ENCODE assay signal across 12 cellular contexts in genomic region chr2:85712849-85713612, GRCh38. TPM values are rescaled to one million over a fixed set of nuclear protein-coding genes. Genes with fewer than 3 reads are reported as not detected.
DNase-seq lines count a peak whose midpoint lies in the region; ATAC-seq and TF ChIP-seq lines count a peak whose summit lies in the region.
"Had no signal": no experiment of that assay in that cellular context is flagged by ENCODE, and none has a peak within 500 bp of the region (broad histone marks: within the 10 kb centered on the region; RNA-seq: fewer than 3 reads in every experiment).

No MANE protein-coding gene starts in this region.

- H3K36me3 ChIP-seq in PC-3 (ENCODE audit: low read depth, low read length) (no peaks in the 10 kb centered on the region), left lung (no peaks in the 10 kb centered on the region), suprapubic skin (no peaks in the 10 kb centered on the region), colonic mucosa (no peaks in the 10 kb centered on the region)

- H3K27me3 ChIP-seq in PC-3 (ENCODE audit: low read length), result no peaks in the 10 kb centered on the region
- no peaks in the 10 kb centered on the region for H3K27me3 ChIP-seq in left lung
- no peaks in the 10 kb centered on the region for H3K27me3 ChIP-seq in suprapubic skin
- no peaks in the 10 kb centered on the region for H3K27me3 ChIP-seq in colonic mucosa

- intact Hi-C loops in PC-3 (cut with micrococcal nuclease) (no loop called here), left lung (cut with DNase I) (loop anchor here in 1 of 2 donors (5.0 kb wide), 1 partner anchor 46 kb away; the partner anchor contains the start of gene SFTPB), colonic mucosa (cut with DNase I) (no loop called here)

- H3K4me3 ChIP-seq in PC-3 (ENCODE audit: low read length) (no peak overlapping the region), left lung (peak overlapping the region in 1 of 2 donors; percentile 34), suprapubic skin (no peak overlapping the region), colonic mucosa (no peak overlapping the region)
- H3K4me3 ChIP-seq: K562, smooth muscle cell had no signal

- H3K4me2 ChIP-seq in PC-3 (ENCODE audit: low read length), result peak overlapping the region; percentile 2; the same call in 1 of the 2 replicates
- H3K4me2 ChIP-seq: smooth muscle cell had no signal

- POLR2A ChIA-PET in PC-3 (lab: Charles Lee; ENCODE audit: unreplicated experiment), result no interaction called here

- no peaks in the 10 kb centered on the region for H3K79me2 ChIP-seq in PC-3 (ENCODE audit: low read length)

- no peak for TF ChIP-seq EP300 in suprapubic skin (IDR thresholded peaks at IDR 0.05)

- H3F3A ChIP-seq in PC-3 (ENCODE audit: low read length, unreplicated experiment), result no peaks in the 10 kb centered on the region

- CTCF ChIA-PET in PC-3 (lab: Charles Lee), result interaction anchor here (0.6 kb wide), 1 partner anchor 97 kb away, joined by 3 read pairs; no protein-coding TSS in a partner anchor

- no peak overlapping the region for H2AFZ ChIP-seq in PC-3 (ENCODE audit: low read length)

- H3K4me1 ChIP-seq in PC-3 (ENCODE audit: insufficient read depth, low read length) (peaks cover 11% of the 10 kb centered on the region; the same call in 1 of the 2 replicates), left lung (peaks cover 48 to 96% of the 10 kb centered on the region in 2 donors), suprapubic skin (peaks cover 57% of the 10 kb centered on the region), colonic mucosa (no peaks in the 10 kb centered on the region)

- no TSS peak for BruUV-seq in PC-3 (replicated peaks; lab: Mats Ljungman, UMichigan)

- no peaks in the 10 kb centered on the region for H4K20me1 ChIP-seq in PC-3 (ENCODE audit: low read length)

- peak overlapping the region; percentile 52 for H3K27ac ChIP-seq in PC-3 (ENCODE audit: low read length)
- H3K27ac ChIP-seq in cingulate gyrus (ENCODE audit: low read depth, low read length), result peak overlapping the region; percentile 73
- H3K27ac ChIP-seq in left lung, result peak overlapping the region; percentile 94 to 95
- H3K27ac ChIP-seq in suprapubic skin, result peak overlapping the region; percentile 89
- no peak overlapping the region for H3K27ac ChIP-seq in colonic mucosa

- no peak for TF ChIP-seq POLR2A in suprapubic skin (IDR thresholded peaks at IDR 0.05)

- DNase-seq in PC-3 (peak; percentile 31), left lung (peak; percentile 92 to 93), suprapubic skin (ENCODE audit: low spot score in 2 of 2) (no peak), H4 (ENCODE audit: low spot score) (no peak), colonic mucosa (no peak), OCI-M1 (lab: John Stamatoyannopoulos, UW) (no peak)
- no peak for DNase-seq in activated CD4-positive, CD25-positive, alpha-beta regulatory T cell (lab: John Stamatoyannopoulos, UW)
- DNase-seq: activated naive CD4-positive, alpha-beta T cell treated with anti-CD3 and anti-CD28 coated beads for 36 hours; NCI-H69 had no signal

- no peaks in the 10 kb centered on the region for H3K9me2 ChIP-seq in PC-3 (replicated peaks; ENCODE audit: low read length)

- peak overlapping the region; percentile 35 for H3K9ac ChIP-seq in PC-3 (ENCODE audit: low read length)
- no peak overlapping the region for H3K9ac ChIP-seq in colonic mucosa (ENCODE audit: low read depth in 2 of 2, low read length in 2 of 2)

- TF ChIP-seq CTCF in PC-3 (conservative IDR thresholded peaks at IDR 0.05; ENCODE audit: low read depth, low read length) (no peak), left lung (IDR thresholded peaks at IDR 0.05) (no peak), suprapubic skin (IDR thresholded peaks at IDR 0.05) (no peak), colonic mucosa (IDR thresholded peaks at IDR 0.05) (no peak)

- H3K9me3 ChIP-seq in PC-3 (ENCODE audit: low read length), result no peaks in the 10 kb centered on the region
- H3K9me3 ChIP-seq in left lung, result no peaks in the 10 kb centered on the region
- H3K9me3 ChIP-seq in suprapubic skin, result no peaks in the 10 kb centered on the region
- H3K9me3 ChIP-seq in colonic mucosa, result no peaks in the 10 kb centered on the region

- 64% methylated on average over 8 of the region's 9 CpGs for WGBS in suprapubic skin

- ATAC-seq in PC-3, result peak; percentile 59
- ATAC-seq in left lung, result peak; percentile 64
- ATAC-seq: K562 had no signal

RNA-seq across cellular contexts. Expression of gene GNLY, which starts 18.9 kb away (rescaled TPM):
- total RNA-seq in PC-3 (2014; rRNA removed) (not detected in 2 replicates), left lung (10 to 100 TPM in 1 of 2 donors, 1 to 10 TPM in 1; 9.2 to 10.5 TPM), suprapubic skin (1 to 10 TPM in 3 of 4 donors, not detected in 1; 1.6 to 4.8 (median 1.9) TPM), colonic mucosa (1 to 10 TPM in 1 of 2 donors, under 1 TPM in 1; 0.32 to 4.7 TPM)
- total RNA-seq in H4 (2014; rRNA removed; shearing (Covaris generic)), result not detected in 2 replicates
- total RNA-seq: K562, smooth muscle cell had no signal

RNA-seq across cellular contexts. Expression of gene ATOH8, which starts 40.8 kb away (rescaled TPM):
- total RNA-seq in PC-3 (2014; rRNA removed) (0.04 TPM in 1 of 2 replicates, not detected in the other), left lung (10 to 100 TPM; 24.7 to 27.1 TPM), suprapubic skin (10 to 100 TPM in 3 of 4 donors, 1 to 10 TPM in 1; 9.7 to 30.3 (median 27.3) TPM), colonic mucosa (1 to 10 TPM; 2.5 TPM)
- total RNA-seq in H4 (2014; rRNA removed; shearing (Covaris generic)), result 13.1 and 13.6 TPM in 2 replicates
- total RNA-seq: activated naive CD4-positive, alpha-beta T cell treated with anti-CD3 and anti-CD28 coated beads for 36 hours; K562 had no signal

RNA-seq across cellular contexts. Expression of gene SFTPB, which starts 45.0 kb away (rescaled TPM):
- not detected in 2 replicates for total RNA-seq in PC-3 (2014; rRNA removed)
- over 10,000 TPM; 11,570 to 18,328 TPM for total RNA-seq in left lung
- total RNA-seq in suprapubic skin, result not detected
- total RNA-seq in H4 (2014; rRNA removed; shearing (Covaris generic)), result not detected in 2 replicates
- total RNA-seq in colonic mucosa, result 10 to 100 TPM in 1 of 2 donors, under 1 TPM in 1; 0.29 to 17.3 TPM
- total RNA-seq: activated naive CD4-positive, alpha-beta T cell treated with anti-CD3 and anti-CD28 coated beads for 36 hours; smooth muscle cell had no signal

Comparison
In these comparisons a context has a peak if more than half of its experiments do, and no peak if none do; other contexts are left out.
1. DNase-seq: peak in PC-3 (single experiment) and left lung (2 of 2); none in suprapubic skin (0 of 2), H4 (single experiment), colonic mucosa (single experiment), activated CD4-positive, CD25-positive, alpha-beta regulatory T cell (0 of 4) and OCI-M1 (single experiment).
2. RNA of gene SFTPB, which starts 45.0 kb away (total RNA-seq): 11,570 to 18,328 TPM in left lung; 0.29 to 17.3 TPM in colonic mucosa, not detected in PC-3, not detected in suprapubic skin and not detected in H4; every median in the first group is over 100 times any median in the second.